Comparison of ENCODE assay signal across 8 cellular contexts in the genomic region with DNA sequence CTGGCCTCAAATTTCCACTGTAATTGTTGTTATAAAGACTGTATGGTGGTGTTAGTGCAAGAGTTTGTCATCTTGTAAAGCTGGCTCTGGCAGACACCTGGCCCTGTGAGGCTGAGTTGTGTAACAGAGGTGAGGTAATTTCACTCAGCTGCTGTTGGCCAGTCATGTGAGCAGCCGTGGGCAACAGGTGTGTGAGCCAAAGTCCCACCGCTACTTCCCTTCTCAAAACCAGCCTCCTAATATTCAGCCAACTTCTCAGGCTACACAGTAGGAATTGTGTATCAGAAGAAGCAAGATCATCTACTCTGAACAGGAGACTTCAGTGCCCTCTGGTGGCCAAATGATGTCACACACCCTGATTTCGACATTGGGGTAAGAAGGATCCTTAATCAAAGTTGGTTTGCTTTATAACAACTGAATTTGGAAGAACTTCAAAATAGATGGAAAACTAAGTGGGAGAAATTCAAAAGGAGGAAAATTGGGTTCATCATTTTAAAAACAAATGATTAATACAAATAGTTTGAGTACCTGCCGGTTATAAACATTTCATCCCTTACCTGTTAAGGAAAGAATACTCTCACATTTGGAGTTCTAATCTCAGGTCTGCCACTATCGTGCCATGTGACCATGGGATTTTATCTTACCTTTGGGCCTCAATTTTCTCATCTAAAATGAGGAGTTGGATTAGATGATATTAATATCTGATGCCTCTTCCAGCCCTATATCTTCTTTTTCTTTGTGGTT. TPM values are rescaled to one million over a fixed set of nuclear protein-coding genes. Genes with fewer than 3 reads are reported as not detected.
A peak's percentile ranks its signal among the peaks of the same experiment; 100 is the strongest.
DNase-seq lines count a peak whose midpoint lies in the region; ATAC-seq, FAIRE-seq and TF ChIP-seq lines count a peak whose summit lies in the region.

No MANE protein-coding gene starts in this region.

- WGBS in K562 (ENCODE audit: insufficient coverage, low coverage, missing lambda C conversion rate), result 2% methylated on average over 5 of the region's 5 CpGs

- ATAC-seq in K562 (peak; percentile 16), HG03439 (IDR thresholded peaks at IDR 0.05; ENCODE audit: unreplicated experiment) (no peak)

- H3K27ac ChIP-seq in K562 (ENCODE audit: extremely low read depth, low read depth, low read length), result no peak overlapping the region

- CTCF ChIA-PET in K562 (lab: Yijun Ruan, JAX; ENCODE audit: low intra/inter-chr PET ratio), result interaction anchor here (0.6 to 2.0 kb wide), 6 partner anchors 22 to 490 kb away, joined by 3 to 8 read pairs (median 4); no protein-coding TSS in a partner anchor

- FAIRE-seq in A204.1 (lab: Jason Lieb, UNC) (peak; percentile 94), K562 (lab: Jason Lieb, UNC) (peak; percentile 93)

- peak; percentile 60 for DNase-seq in GM13976 (ENCODE audit: low spot score)
- DNase-seq in NCI-H187 treated with DMSO at 0.1 percent for 48 hours (lab: John Stamatoyannopoulos, UW), result peak; percentile 76
- DNase-seq in T1000 (lab: John Stamatoyannopoulos, UW), result peak; percentile 40
- DNase-seq in K562 (ENCODE audit: extremely low read depth in 1 of 4, low spot score in 3 of 4), result peak; percentile 71 to 89 (median 79)
- DNase-seq in iPS-NIHi7 (ENCODE audit: extremely low spot score), result peak; percentile 70
- DNase-seq in stimulated activated CD4-positive, alpha-beta T cell treated with anti-CD3 and anti-CD28 coated beads, Interleukin-15, amount 100 ng/mL, for 1 hour (ENCODE audit: low read depth in 1 of 2, low spot score in 1 of 2), result peak; percentile 43 to 54

- H3K79me2 ChIP-seq in K562 (ENCODE audit: control insufficient read depth, insufficient read depth, low read length), result peaks cover 25% of the 10 kb centered on the region

- in situ Hi-C loops in GM13976 (cut with MboI; ENCODE audit: low sequenced_read_pairs, unreplicated experiment), result no loop called here
- in situ Hi-C loops in K562 (cut with MboI), result no loop called here

- TF ChIP-seq RAD21 in K562 (CRISPR knock-in tag; conservative IDR thresholded peaks at IDR 0.05 in 1 of 2, IDR thresholded peaks at IDR 0.05 in 1 of 2), result peak; percentile 84 to 88

- 0 out of 2 replicates have a peak, but pooled peaks have one; percentile 29 for TF ChIP-seq EP300 in K562 (IDR thresholded peaks at IDR 0.05; ENCODE audit: low read length)

- peaks cover 9 to 20% of the 10 kb centered on the region in 2 experiments; a peak in 3 of 5 replicates for H3K4me1 ChIP-seq in K562 (replicated peaks in 1 of 2; ENCODE audit: control insufficient read depth in 2 of 2, insufficient read depth in 2 of 2, low read length in 2 of 2)

- H3K36me3 ChIP-seq in K562 (ENCODE audit: control insufficient read depth, insufficient read depth, low read length), result peaks cover 8% of the 10 kb centered on the region; the same call in 1 of the 3 replicates

- H4K20me1 ChIP-seq in K562 (replicated peaks; ENCODE audit: control insufficient read depth, insufficient read depth, low read length), result peaks cover 5% of the 10 kb centered on the region; the same call in 1 of the 2 replicates

- no peak overlapping the region; a peak in 1 of 4 replicates for H3K9ac ChIP-seq in K562 (ENCODE audit: insufficient read depth in 1 of 2, low read depth in 2 of 2, low read length in 2 of 2)

- no peaks in the 10 kb centered on the region for H3K9me3 ChIP-seq in K562 (replicated peaks; ENCODE audit: control insufficient read depth, insufficient read depth, low read depth, low read length)

- no peaks in the 10 kb centered on the region for H3K9me1 ChIP-seq in K562 (ENCODE audit: control insufficient read depth, insufficient read depth, low read length)

- H3K4me3 ChIP-seq in K562, result no peak overlapping the region

- H3K27me3 ChIP-seq in K562 (ENCODE audit: control insufficient read depth in 2 of 2, insufficient read depth in 2 of 2, low read length in 2 of 2), result no peaks in the 10 kb centered on the region

- intact Hi-C loops in K562 (cut with micrococcal nuclease), result loop anchor here (1.0 to 5.0 kb wide), 5 partner anchors 15 to 154 kb away; no protein-coding TSS in a partner anchor

- no peak overlapping the region; the same call in 1 of the 2 replicates for H3K4me2 ChIP-seq in K562 (ENCODE audit: insufficient read depth, low read length)

- peak overlapping the region; percentile 69 for H2AFZ ChIP-seq in K562 (ENCODE audit: low read depth, low read length)

- TF ChIP-seq CTCF in GM13976 (IDR thresholded peaks at IDR 0.05; ENCODE audit: borderline replicate concordance, control extremely low read depth, extremely low read depth, insufficient read depth, missing control alignments), result peak; percentile 78
- TF ChIP-seq CTCF in K562 (IDR thresholded peaks at IDR 0.05 in 2 of 3, conservative IDR thresholded peaks at IDR 0.05 in 1 of 3; ENCODE audit: insufficient read depth in 2 of 3, low read depth in 1 of 3, low read length in 3 of 3), result peak; percentile 80 to 95 (median 92)

- no peak for TF ChIP-seq POLR2A in K562 (conservative IDR thresholded peaks at IDR 0.05)

- no TSS peak for BruUV-seq in K562 (replicated peaks; lab: Mats Ljungman, UMichigan)

- POLR2A ChIA-PET in K562 (lab: Yijun Ruan, JAX), result interaction anchor here (0.6 to 1.0 kb wide), 6 partner anchors 8 to 335 kb away, joined by 3 to 7 read pairs (median 3); no protein-coding TSS in a partner anchor

TF ChIP-seq in K562, 482 proteins besides CTCF, POLR2A, EP300 and RAD21 (continues in another document):
- TF ChIP-seq MTA3 (IDR thresholded peaks at IDR 0.05; ENCODE audit: borderline replicate concordance), result peak; percentile 44; the same call in 1 of the 2 replicates
- TF ChIP-seq CREM (IDR thresholded peaks at IDR 0.05; ENCODE audit: low read depth), result peak; percentile 85
- TF ChIP-seq ZFPM2 (CRISPR knock-in tag; IDR thresholded peaks at IDR 0.05), result no peak
- TF ChIP-seq BRD9 (IDR thresholded peaks at IDR 0.05; ENCODE audit: low read depth, partially characterized antibody), result peak; percentile 71
- TF ChIP-seq SMC3 (conservative IDR thresholded peaks at IDR 0.05; ENCODE audit: insufficient read depth, low read depth, low read length), result peak; percentile 78
- TF ChIP-seq FOXP1 (CRISPR knock-in tag; IDR thresholded peaks at IDR 0.05), result 0 out of 2 replicates have a peak, but pooled peaks have one; percentile 51
- peak; percentile 23; the same call in 1 of the 2 replicates for TF ChIP-seq HCFC1 (IDR thresholded peaks at IDR 0.05; ENCODE audit: low read depth, low read length)
- TF ChIP-seq, protein P1, sequence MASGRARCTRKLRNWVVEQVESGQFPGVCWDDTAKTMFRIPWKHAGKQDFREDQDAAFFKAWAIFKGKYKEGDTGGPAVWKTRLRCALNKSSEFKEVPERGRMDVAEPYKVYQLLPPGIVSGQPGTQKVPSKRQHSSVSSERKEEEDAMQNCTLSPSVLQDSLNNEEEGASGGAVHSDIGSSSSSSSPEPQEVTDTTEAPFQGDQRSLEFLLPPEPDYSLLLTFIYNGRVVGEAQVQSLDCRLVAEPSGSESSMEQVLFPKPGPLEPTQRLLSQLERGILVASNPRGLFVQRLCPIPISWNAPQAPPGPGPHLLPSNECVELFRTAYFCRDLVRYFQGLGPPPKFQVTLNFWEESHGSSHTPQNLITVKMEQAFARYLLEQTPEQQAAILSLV (tag; IDR thresholded peaks at IDR 0.05), result peak; percentile 21; the same call in 1 of the 2 replicates

RNA-seq across cellular contexts. Expression of a gene that starts 2.6 kb away (rescaled TPM):
- 70.1 and 115 TPM in 2 replicates for total RNA-seq in K562 (2011; cell fraction: chromatin; rRNA removed; ENCODE audit: low replicate concordance)
- 141 and 156 TPM in 2 replicates for total RNA-seq in K562 (2011; cell fraction: nucleolus; rRNA removed)
- total RNA-seq in K562 (2011; cell fraction: nucleoplasm; rRNA removed), result 172 and 258 TPM in 2 replicates
- total RNA-seq in K562 (2014; rRNA removed) (115 and 139 TPM in 2 replicates), K562 (2014; rRNA removed; fragmentation: Illumina TruSeq; extraction: Trizol) (161 and 179 TPM in 2 replicates), K562 (2015; rRNA removed; fragmentation: Illumina TruSeq; extraction: Trizol) (164 and 178 TPM in 2 replicates), K562 (2021) (150 and 154 TPM in 2 replicates)
- polyA plus RNA-seq in K562 (2011; rRNA removed) (272 TPM in 2 replicates), K562 (2014; fragmentation: Illumina TruSeq; extraction: Trizol) (163 and 197 TPM in 2 replicates), K562 (2014; fragmentation: Nextera tagmentation; extraction: Ambion mirVana) (10 to 100 TPM; 45.7 to 58.2 TPM), K562 (2014; rRNA removed) (176 and 186 TPM in 2 replicates)
- 152 and 184 TPM in 2 replicates for polyA plus RNA-seq in K562 (2011; cell fraction: cytosol; rRNA removed)
- polyA plus RNA-seq in K562 (2011; cell fraction: nucleus; rRNA removed), result 41.7 and 74.9 TPM in 2 replicates
- 137 and 336 TPM in 2 replicates for polyA plus RNA-seq in K562 (2012)
- 101 and 126 TPM in 2 replicates for polyA minus RNA-seq in K562 (2011; rRNA and poly(A)+ RNA removed)
- 59.4 and 78.2 TPM in 2 replicates for polyA minus RNA-seq in K562 (2011; cell fraction: cytosol; rRNA and poly(A)+ RNA removed)
- polyA minus RNA-seq in K562 (2011; cell fraction: nucleus; rRNA and poly(A)+ RNA removed), result 17.5 and 30.3 TPM in 2 replicates

RNA-seq across cellular contexts. Expression of a gene that starts 37.8 kb away (rescaled TPM):
- total RNA-seq in K562 (2011; cell fraction: chromatin; rRNA removed; ENCODE audit: low replicate concordance), result 0.44 TPM in 1 of 2 replicates, not detected in the other
- total RNA-seq in K562 (2011; cell fraction: nucleolus; rRNA removed), result 0.50 and 0.53 TPM in 2 replicates
- 0.15 and 0.23 TPM in 2 replicates for total RNA-seq in K562 (2011; cell fraction: nucleoplasm; rRNA removed)
- 0.12 TPM in 1 of 2 replicates, not detected in the other for total RNA-seq in K562 (2014; rRNA removed)
- total RNA-seq in K562 (2014; rRNA removed; fragmentation: Illumina TruSeq; extraction: Trizol), result not detected in 2 replicates
- 0.18 TPM in 1 of 2 replicates, not detected in the other for total RNA-seq in K562 (2015; rRNA removed; fragmentation: Illumina TruSeq; extraction: Trizol)
- total RNA-seq in K562 (2021), result 0.22 and 0.42 TPM in 2 replicates
- polyA plus RNA-seq in K562 (2011; rRNA removed), result 0.08 and 0.18 TPM in 2 replicates
- polyA plus RNA-seq in K562 (2011; cell fraction: cytosol; rRNA removed), result 0.12 TPM in 1 of 2 replicates, not detected in the other
- 0.27 and 0.43 TPM in 2 replicates for polyA plus RNA-seq in K562 (2011; cell fraction: nucleus; rRNA removed)
- polyA plus RNA-seq in K562 (2012), result 0.20 and 0.21 TPM in 2 replicates
- not detected in 2 replicates for polyA plus RNA-seq in K562 (2014; fragmentation: Illumina TruSeq; extraction: Trizol)
- not detected for polyA plus RNA-seq in K562 (2014; fragmentation: Nextera tagmentation; extraction: Ambion mirVana)
- polyA plus RNA-seq in K562 (2014; rRNA removed), result 0.37 and 0.55 TPM in 2 replicates
- polyA minus RNA-seq in K562 (2011; rRNA and poly(A)+ RNA removed), result not detected in 2 replicates
- not detected in 2 replicates for polyA minus RNA-seq in K562 (2011; cell fraction: cytosol; rRNA and poly(A)+ RNA removed)
- polyA minus RNA-seq in K562 (2011; cell fraction: nucleus; rRNA and poly(A)+ RNA removed), result not detected in 2 replicates
